In the genomic region with DNA sequence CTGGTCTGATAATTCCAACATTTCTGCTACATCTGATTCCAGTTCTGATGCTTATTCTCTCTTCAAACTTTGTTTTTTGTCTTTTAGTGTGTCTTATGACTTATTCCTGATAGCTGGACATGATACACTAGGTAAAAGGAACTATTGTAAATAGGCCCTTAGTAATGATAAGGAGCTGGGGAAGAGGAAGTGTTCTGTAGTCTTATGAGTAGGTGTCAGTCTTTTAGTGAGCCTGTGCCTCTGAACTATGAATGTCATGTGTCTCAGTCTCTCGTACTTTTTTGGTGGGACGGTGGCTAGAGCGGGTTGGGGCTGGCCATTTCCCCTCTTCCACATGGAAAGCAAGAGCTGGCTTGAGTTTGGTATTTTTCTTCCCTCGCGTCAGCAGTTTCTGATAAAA, we compare ENCODE assay signal across 29 cellular contexts.
"Had no signal": no experiment of that assay in that cellular context is flagged by ENCODE, and none has a peak within 500 bp of the region (broad histone marks: within the 10 kb centered on the region; RNA-seq: fewer than 3 reads in every experiment).

No MANE protein-coding gene starts in this region.

- H3K4me1 Mint-ChIP-seq: activated CD8-positive, alpha-beta memory T cell treated with anti-CD3 and anti-CD28 coated beads, Interleukin-2, amount 10 ng/mL, durations not matched to agents 7 days and 5 days; activated naive CD8-positive, alpha-beta T cell treated with anti-CD3 and anti-CD28 coated beads, Interleukin-2, amount 50 U/mL, for 24 hours; WTC11 had no signal

- ATAC-seq: activated CD8-positive, alpha-beta memory T cell treated with anti-CD3 and anti-CD28 coated beads, Interleukin-2, amount 10 ng/mL, durations not matched to agents 7 days and 5 days; activated naive CD4-positive, alpha-beta T cell treated with anti-CD3 and anti-CD28 coated beads, Interleukin-2, amount 50 U/mL, for 72 hours; activated naive CD8-positive, alpha-beta T cell treated with anti-CD3 and anti-CD28 coated beads, Interleukin-2, amount 50 U/mL, for 24 hours; body of pancreas; T-helper 17 cell; WTC11 had no signal

- H3K27me3 Mint-ChIP-seq: activated CD8-positive, alpha-beta memory T cell treated with anti-CD3 and anti-CD28 coated beads, Interleukin-2, amount 10 ng/mL, durations not matched to agents 7 days and 5 days; activated naive CD8-positive, alpha-beta T cell treated with anti-CD3 and anti-CD28 coated beads, Interleukin-2, amount 50 U/mL, for 24 hours; activated T-cell treated with anti-CD3 and anti-CD28 coated beads, Interleukin-2, amount 50 U/mL, for 24 hours; T-helper 17 cell had no signal

- H3K9me3 Mint-ChIP-seq: activated naive CD4-positive, alpha-beta T cell treated with anti-CD3 and anti-CD28 coated beads, Interleukin-2, amount 50 U/mL, for 72 hours; activated naive CD8-positive, alpha-beta T cell treated with anti-CD3 and anti-CD28 coated beads, Interleukin-2, amount 50 U/mL, for 24 hours; activated T-cell treated with anti-CD3 and anti-CD28 coated beads, Interleukin-2, amount 50 U/mL, for 24 hours; WTC11 had no signal

- H3K27ac Mint-ChIP-seq: activated CD8-positive, alpha-beta memory T cell treated with anti-CD3 and anti-CD28 coated beads, Interleukin-2, amount 10 ng/mL, durations not matched to agents 7 days and 5 days; activated naive CD4-positive, alpha-beta T cell treated with anti-CD3 and anti-CD28 coated beads, Interleukin-2, amount 50 U/mL, for 72 hours; activated naive CD8-positive, alpha-beta T cell treated with anti-CD3 and anti-CD28 coated beads, Interleukin-2, amount 50 U/mL, for 24 hours; activated T-cell treated with anti-CD3 and anti-CD28 coated beads, Interleukin-2, amount 50 U/mL, for 24 hours; T-helper 17 cell; WTC11 had no signal

- H3K27me3 ChIP-seq: ascending aorta, body of pancreas, MG63 had no signal

- DNase-seq: activated CD4-positive, alpha-beta T cell treated with anti-CD3 and anti-CD28 coated beads for 48 hours; activated CD4-positive, alpha-beta T cell treated with anti-CD3 and anti-CD28 coated beads, Interleukin-2, amount 50 U/mL, for 4 hours; activated CD4-positive, CD25-positive, alpha-beta regulatory T cell treated with anti-CD3 and anti-CD28 coated beads, Interleukin-2, amount 50 U/mL, for 72 hours; activated CD8-positive, alpha-beta memory T cell treated with anti-CD3 and anti-CD28 coated beads, Interleukin-2, amount 10 ng/mL, durations not matched to agents 7 days and 5 days; activated effector memory CD4-positive, alpha-beta T cell treated with anti-CD3 and anti-CD28 coated beads, Interleukin-2, amount 50 U/mL, for 16 hours; activated naive CD4-positive, alpha-beta T cell treated with Interleukin-2 at 50 U/mL for 16 hours; activated naive CD8-positive, alpha-beta T cell treated with anti-CD3 and anti-CD28 coated beads, Interleukin-2, amount 50 U/mL, for 24 hours; activated T-cell treated with anti-CD3 and anti-CD28 coated beads, Interleukin-2, amount 50 U/mL, for 24 hours; amniotic stem cell; body of pancreas; central memory CD4-positive, alpha-beta T cell; MG63; NCI-H1092; NCI-H1417; NCI-H1694; NCI-H2029; NCI-H2107; NCI-H2171 treated with DMSO at 0.1 percent for 48 hours; NCI-H345; NCI-H510A; NCI-H526 treated with DMSO at 0.1 percent for 48 hours; NCI-H82; SIG-M5; T-helper 17 cell; T-helper 9 cell had no signal

- H3K27ac ChIP-seq: ascending aorta, body of pancreas, SK-N-MC had no signal

- H3K4me1 ChIP-seq: ascending aorta had no signal

- H3K4me3 ChIP-seq: ascending aorta, body of pancreas, MG63, SK-N-MC had no signal

- H3K9me3 ChIP-seq: ascending aorta, body of pancreas, MG63 had no signal

- H3K4me3 Mint-ChIP-seq: activated CD8-positive, alpha-beta memory T cell treated with anti-CD3 and anti-CD28 coated beads, Interleukin-2, amount 10 ng/mL, durations not matched to agents 7 days and 5 days; activated naive CD8-positive, alpha-beta T cell treated with anti-CD3 and anti-CD28 coated beads, Interleukin-2, amount 50 U/mL, for 24 hours; activated T-cell treated with anti-CD3 and anti-CD28 coated beads, Interleukin-2, amount 50 U/mL, for 24 hours; T-helper 17 cell; WTC11 had no signal
